In the genomic region with DNA sequence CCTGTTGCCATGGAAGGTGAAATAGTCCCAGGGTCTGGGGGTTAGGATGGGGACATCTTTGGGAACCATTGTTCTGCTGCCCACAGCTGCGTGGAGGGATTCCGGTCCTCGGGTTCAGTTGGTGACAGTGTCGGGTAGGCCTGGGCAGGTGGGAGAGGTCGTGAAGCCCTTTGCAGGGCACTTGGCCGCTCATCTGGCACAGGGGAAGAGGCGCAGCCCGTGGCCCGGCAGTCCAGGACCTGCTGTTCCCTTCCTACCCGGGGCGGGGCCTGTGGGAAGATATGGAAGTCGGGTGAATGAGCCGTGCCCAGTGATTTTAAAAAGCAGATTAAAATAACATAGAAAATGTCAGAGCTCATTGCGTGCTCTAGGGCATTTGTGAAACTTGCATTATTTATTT, we compare ENCODE assay signal across 25 cellular contexts.
"Had no signal": no experiment of that assay in that cellular context is flagged by ENCODE, and none has a peak within 500 bp of the region (broad histone marks: within the 10 kb centered on the region; RNA-seq: fewer than 3 reads in every experiment).

No MANE protein-coding gene starts in this region.

- H3K4me3 Mint-ChIP-seq: activated CD4-positive, alpha-beta memory T cell treated with anti-CD3 and anti-CD28 coated beads, Interleukin-2, amount 10 ng/mL, durations not matched to agents 7 days and 5 days; activated CD4-positive, alpha-beta T cell treated with anti-CD3 and anti-CD28 coated beads, Interleukin-2, amount 10 ng/mL, durations not matched to agents 7 days and 5 days; activated naive CD4-positive, alpha-beta T cell treated with anti-CD3 and anti-CD28 coated beads, Interleukin-2, amount 50 U/mL, for 24 hours; activated naive CD8-positive, alpha-beta T cell treated with anti-CD3 and anti-CD28 coated beads, Interleukin-2, amount 50 U/mL, for 24 hours; activated T-cell treated with anti-CD3 and anti-CD28 coated beads, Interleukin-2, amount 50 U/mL, for 24 hours; activated T-helper 17 cell treated with anti-CD3 and anti-CD28 coated beads, Interleukin-2, amount 50 U/mL, for 72 hours; central memory CD8-positive, alpha-beta T cell; dendritic cell treated with granulocyte-macrophage colony-stimulating factor and Interleukin-4, amounts not matched to agents 40 ng/mL and 50 ng/mL, for 4 days; endodermal cell; stimulated activated effector memory CD8-positive, alpha-beta T cell treated with anti-CD3 and anti-CD28 coated beads, Interleukin-12 subunit alpha, Interleukin-12 subunit beta, amount 100 ng/mL, for 72 hours; stimulated activated naive CD8-positive, alpha-beta T cell treated with anti-CD3 and anti-CD28 coated beads, Interleukin-15, Interleukin-2, amounts not matched to agents 100 ng/mL and 50 ng/mL, for 24 hours had no signal

- H3K36me3 ChIP-seq: breast epithelium had no signal

- H3K4me3 ChIP-seq: breast epithelium, esophagus muscularis mucosa, right lobe of liver, skin epidermis, tibial artery had no signal

- H3K36me3 Mint-ChIP-seq: activated naive CD4-positive, alpha-beta T cell treated with anti-CD3 and anti-CD28 coated beads, Interleukin-2, amount 50 U/mL, for 24 hours had no signal

- H3K27me3 ChIP-seq: breast epithelium, esophagus muscularis mucosa, foreskin keratinocyte, right lobe of liver, tibial artery had no signal

- H3K9me3 Mint-ChIP-seq: activated CD4-positive, alpha-beta T cell treated with anti-CD3 and anti-CD28 coated beads, Interleukin-2, amount 10 ng/mL, durations not matched to agents 7 days and 5 days; activated naive CD4-positive, alpha-beta T cell treated with anti-CD3 and anti-CD28 coated beads, Interleukin-2, amount 50 U/mL, for 24 hours; activated naive CD8-positive, alpha-beta T cell treated with anti-CD3 and anti-CD28 coated beads, Interleukin-2, amount 50 U/mL, for 24 hours; activated T-cell treated with anti-CD3 and anti-CD28 coated beads, Interleukin-2, amount 50 U/mL, for 24 hours; activated T-helper 17 cell treated with anti-CD3 and anti-CD28 coated beads, Interleukin-2, amount 50 U/mL, for 72 hours; central memory CD8-positive, alpha-beta T cell; dendritic cell treated with granulocyte-macrophage colony-stimulating factor and Interleukin-4, amounts not matched to agents 40 ng/mL and 50 ng/mL, for 4 days; endodermal cell; stimulated activated effector memory CD8-positive, alpha-beta T cell treated with anti-CD3 and anti-CD28 coated beads, Interleukin-12 subunit alpha, Interleukin-12 subunit beta, amount 100 ng/mL, for 72 hours; stimulated activated naive CD8-positive, alpha-beta T cell treated with anti-CD3 and anti-CD28 coated beads, Interleukin-15, Interleukin-2, amounts not matched to agents 100 ng/mL and 50 ng/mL, for 24 hours had no signal

- H3K27me3 Mint-ChIP-seq: activated CD4-positive, alpha-beta memory T cell treated with anti-CD3 and anti-CD28 coated beads, Interleukin-2, amount 10 ng/mL, durations not matched to agents 7 days and 5 days; activated CD4-positive, alpha-beta T cell treated with anti-CD3 and anti-CD28 coated beads, Interleukin-2, amount 10 ng/mL, durations not matched to agents 7 days and 5 days; activated naive CD4-positive, alpha-beta T cell treated with anti-CD3 and anti-CD28 coated beads, Interleukin-2, amount 50 U/mL, for 24 hours; activated naive CD8-positive, alpha-beta T cell treated with anti-CD3 and anti-CD28 coated beads, Interleukin-2, amount 50 U/mL, for 24 hours; activated T-cell treated with anti-CD3 and anti-CD28 coated beads, Interleukin-2, amount 50 U/mL, for 24 hours; activated T-helper 17 cell treated with anti-CD3 and anti-CD28 coated beads, Interleukin-2, amount 50 U/mL, for 72 hours; central memory CD8-positive, alpha-beta T cell; dendritic cell treated with granulocyte-macrophage colony-stimulating factor and Interleukin-4, amounts not matched to agents 40 ng/mL and 50 ng/mL, for 4 days; stimulated activated naive CD8-positive, alpha-beta T cell treated with anti-CD3 and anti-CD28 coated beads, Interleukin-15, Interleukin-2, amounts not matched to agents 100 ng/mL and 50 ng/mL, for 24 hours had no signal

- DNase-seq: activated CD4-positive, alpha-beta memory T cell treated with anti-CD3 and anti-CD28 coated beads, Interleukin-2, amount 10 ng/mL, durations not matched to agents 7 days and 5 days; activated CD4-positive, alpha-beta T cell treated with anti-CD3 and anti-CD28 coated beads for 1 hour; activated CD4-positive, alpha-beta T cell treated with anti-CD3 and anti-CD28 coated beads, Interleukin-2, amount 10 ng/mL, durations not matched to agents 7 days and 5 days; activated CD8-positive, alpha-beta memory T cell treated with anti-CD3 and anti-CD28 coated beads, Interleukin-2, amount 50 U/mL, for 48 hours; activated naive CD8-positive, alpha-beta T cell treated with anti-CD3 and anti-CD28 coated beads, Interleukin-2, amount 50 U/mL, for 24 hours; activated T-cell treated with anti-CD3 and anti-CD28 coated beads, Interleukin-2, amount 50 U/mL, for 24 hours; amygdala; endodermal cell; foreskin keratinocyte; mammary epithelial cell; occipital lobe; right lobe of liver; stimulated activated CD4-positive, alpha-beta T cell treated with anti-CD3 and anti-CD28 coated beads, Interleukin-4, amount 100 ng/mL, for 24 hours; substantia nigra; T-helper 2 cell; tibial artery had no signal

- H3K9me3 ChIP-seq: breast epithelium, esophagus muscularis mucosa, right lobe of liver, tibial artery had no signal

- H3K27ac ChIP-seq: breast epithelium, esophagus muscularis mucosa, foreskin keratinocyte, right lobe of liver, skin epidermis, tibial artery had no signal

- H3K4me1 Mint-ChIP-seq: activated naive CD4-positive, alpha-beta T cell treated with anti-CD3 and anti-CD28 coated beads, Interleukin-2, amount 50 U/mL, for 24 hours; activated T-helper 17 cell treated with anti-CD3 and anti-CD28 coated beads, Interleukin-2, amount 50 U/mL, for 72 hours; endodermal cell had no signal

- H3K27ac Mint-ChIP-seq: activated CD4-positive, alpha-beta memory T cell treated with anti-CD3 and anti-CD28 coated beads, Interleukin-2, amount 10 ng/mL, durations not matched to agents 7 days and 5 days; activated naive CD4-positive, alpha-beta T cell treated with anti-CD3 and anti-CD28 coated beads, Interleukin-2, amount 50 U/mL, for 24 hours; activated naive CD8-positive, alpha-beta T cell treated with anti-CD3 and anti-CD28 coated beads, Interleukin-2, amount 50 U/mL, for 24 hours; activated T-cell treated with anti-CD3 and anti-CD28 coated beads, Interleukin-2, amount 50 U/mL, for 24 hours; activated T-helper 17 cell treated with anti-CD3 and anti-CD28 coated beads, Interleukin-2, amount 50 U/mL, for 72 hours; dendritic cell treated with granulocyte-macrophage colony-stimulating factor and Interleukin-4, amounts not matched to agents 40 ng/mL and 50 ng/mL, for 4 days; endodermal cell; stimulated activated effector memory CD8-positive, alpha-beta T cell treated with anti-CD3 and anti-CD28 coated beads, Interleukin-12 subunit alpha, Interleukin-12 subunit beta, amount 100 ng/mL, for 72 hours; stimulated activated naive CD8-positive, alpha-beta T cell treated with anti-CD3 and anti-CD28 coated beads, Interleukin-15, Interleukin-2, amounts not matched to agents 100 ng/mL and 50 ng/mL, for 24 hours had no signal

- ATAC-seq: activated naive CD8-positive, alpha-beta T cell treated with anti-CD3 and anti-CD28 coated beads, Interleukin-2, amount 50 U/mL, for 24 hours; activated T-helper 17 cell treated with anti-CD3 and anti-CD28 coated beads, Interleukin-2, amount 50 U/mL, for 72 hours; foreskin keratinocyte; right lobe of liver; stimulated activated effector memory CD8-positive, alpha-beta T cell treated with anti-CD3 and anti-CD28 coated beads, Interleukin-12 subunit alpha, Interleukin-12 subunit beta, amount 100 ng/mL, for 72 hours had no signal

- H3K4me1 ChIP-seq: foreskin keratinocyte had no signal
